9 cellular contexts compared by ENCODE assay signal in the genomic region with DNA sequence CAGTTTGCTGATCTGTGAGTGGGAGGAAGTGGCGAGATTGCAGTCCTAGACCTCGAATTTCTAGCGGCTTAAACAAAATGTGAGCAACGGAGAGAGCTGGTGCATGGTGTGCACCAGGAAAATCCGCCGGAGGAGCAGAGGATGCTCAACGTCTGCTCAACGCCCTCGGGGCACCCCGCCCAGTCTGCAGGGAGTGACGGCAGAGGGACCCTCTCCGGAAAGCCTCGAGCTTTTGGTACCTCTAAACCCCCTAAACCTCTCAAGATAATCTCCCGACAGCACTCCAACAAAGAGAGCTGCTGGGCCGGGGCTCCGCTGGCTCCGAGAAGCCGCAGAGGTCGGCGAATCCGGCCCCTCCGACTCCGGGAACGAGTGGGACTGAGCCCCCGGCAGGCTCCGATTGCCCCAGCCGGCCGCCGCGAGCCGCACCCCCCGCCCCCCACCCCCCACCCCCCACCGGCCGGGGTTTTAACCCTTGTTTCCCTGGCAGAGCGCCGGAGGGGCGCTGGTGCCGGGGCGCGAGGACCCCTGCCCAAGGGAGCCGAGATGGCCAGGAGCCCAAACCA. TPM values are rescaled to one million over a fixed set of nuclear protein-coding genes. Genes with fewer than 3 reads are reported as not detected.
A peak's percentile ranks its signal among the peaks of the same experiment; 100 is the strongest.
DNase-seq lines count a peak whose midpoint lies in the region; ATAC-seq and TF ChIP-seq lines count a peak whose summit lies in the region.
"Had no signal": no experiment of that assay in that cellular context is flagged by ENCODE, and none has a peak within 500 bp of the region (broad histone marks: within the 10 kb centered on the region; RNA-seq: fewer than 3 reads in every experiment).

No MANE protein-coding gene starts in this region.

- no peak overlapping the region for H3K4me3 ChIP-seq in Caco-2 (ENCODE audit: low read depth, low read length)
- peak overlapping the region; percentile 54 to 90 (median 67) for H3K4me3 ChIP-seq in dorsolateral prefrontal cortex

- H3K4me3 Mint-ChIP-seq in Caco-2 (ENCODE audit: unreplicated experiment) (peak overlapping the region; percentile 66), IgD-negative memory B cell (peak overlapping the region; percentile 33 to 87 (median 72)), osteocyte (ENCODE audit: unreplicated experiment) (peak overlapping the region; percentile 76)

- no peaks in the 10 kb centered on the region for H3K27me3 ChIP-seq in Caco-2 (replicated peaks; ENCODE audit: control insufficient read depth, insufficient read depth, low read length)
- peaks cover 0 to 30% (median 8%) of the 10 kb centered on the region in 45 donors for H3K27me3 ChIP-seq in dorsolateral prefrontal cortex

- peak overlapping the region in 2 of 59 donors; percentile 21 to 70 for H3K27ac ChIP-seq in dorsolateral prefrontal cortex

- DNase-seq in Caco-2: no peak
- peak in 1 of 10 donors; percentile 66 for DNase-seq in dorsolateral prefrontal cortex
- no peak for DNase-seq in osteocyte (ENCODE audit: extremely low spot score, unreplicated experiment)
- no peak for DNase-seq in H4 (ENCODE audit: low spot score)
- no peak for DNase-seq in HEK293T (ENCODE audit: extremely low spot score)

- no peaks in the 10 kb centered on the region for H3K36me3 ChIP-seq in Caco-2 (ENCODE audit: control insufficient read depth, insufficient read depth, low read length)

- H3K27me3 Mint-ChIP-seq in Caco-2 (ENCODE audit: insufficient read depth, unreplicated experiment): peaks cover 38% of the 10 kb centered on the region
- H3K27me3 Mint-ChIP-seq in IgD-negative memory B cell: peaks cover 40% of the 10 kb centered on the region
- peaks cover 79% of the 10 kb centered on the region for H3K27me3 Mint-ChIP-seq in osteocyte (ENCODE audit: unreplicated experiment)

- TF ChIP-seq CTCF in Caco-2 (IDR thresholded peaks at IDR 0.05; ENCODE audit: insufficient read depth in 1 of 2, low read depth in 1 of 2, low read length in 1 of 2, severe bottlenecking in 1 of 2, unreplicated experiment in 1 of 2): no peak
- no peak for TF ChIP-seq CTCF in dorsolateral prefrontal cortex (IDR thresholded peaks at IDR 0.05 in 54 of 56, conservative IDR thresholded peaks at IDR 0.05 in 2 of 56; ENCODE audit: low read depth in 1 of 56, partially characterized antibody in 56 of 56)
- no peak for TF ChIP-seq CTCF in osteocyte (IDR thresholded peaks at IDR 0.05)

- POLR2A ChIA-PET in Caco-2 (lab: Charles Lee): no interaction called here
- POLR2A ChIA-PET in HEK293T (lab: Yijun Ruan, JAX): interaction anchor here (1.0 kb wide), 1 partner anchor 43 kb away, joined by 3 read pairs; no protein-coding TSS in a partner anchor

- no peaks in the 10 kb centered on the region for H3K9me3 ChIP-seq in Caco-2

- H3K4me1 Mint-ChIP-seq in Caco-2 (ENCODE audit: low read depth, unreplicated experiment) (peaks cover 9% of the 10 kb centered on the region), IgD-negative memory B cell (peaks cover 9 to 11% (median 9%) of the 10 kb centered on the region in 3 donors), osteocyte (ENCODE audit: unreplicated experiment) (peaks cover 17% of the 10 kb centered on the region)

- H3K9me3 Mint-ChIP-seq in Caco-2 (ENCODE audit: unreplicated experiment) (no peaks in the 10 kb centered on the region), IgD-negative memory B cell (no peaks in the 10 kb centered on the region), osteocyte (ENCODE audit: unreplicated experiment) (no peaks in the 10 kb centered on the region)

- intact Hi-C loops in Caco-2 (cut with micrococcal nuclease; ENCODE audit: unreplicated experiment): loop anchor here (2.0 kb wide), 1 partner anchor 35 kb away; no protein-coding TSS in a partner anchor
- intact Hi-C loops in dorsolateral prefrontal cortex (cut with DNase I): loop anchor here in 1 of 2 donors (5.0 kb wide), 1 partner anchor 40 kb away; a partner anchor contains a TSS

- no TSS peak for BruUV-seq in Caco-2 (replicated peaks; lab: Mats Ljungman, UMichigan)

- CTCF ChIA-PET in Caco-2 (lab: Charles Lee): interaction anchor here (0.6 kb wide), 1 partner anchor 37 kb away, joined by 3 read pairs; no protein-coding TSS in a partner anchor
- CTCF ChIA-PET in HEK293T (lab: Yijun Ruan, JAX): interaction anchor here (0.8 kb wide), 1 partner anchor 867 kb away, joined by 4 read pairs; no protein-coding TSS in a partner anchor

- H3K36me3 Mint-ChIP-seq in Caco-2 (ENCODE audit: insufficient read depth, unreplicated experiment) (no peaks in the 10 kb centered on the region), IgD-negative memory B cell (no peaks in the 10 kb centered on the region), osteocyte (ENCODE audit: unreplicated experiment) (no peaks in the 10 kb centered on the region)

- H3K4me1 ChIP-seq in Caco-2: no peaks in the 10 kb centered on the region

- no peak overlapping the region for H3K27ac Mint-ChIP-seq in Caco-2 (ENCODE audit: unreplicated experiment)
- no peak overlapping the region for H3K27ac Mint-ChIP-seq in IgD-negative memory B cell
- H3K27ac Mint-ChIP-seq in osteocyte (ENCODE audit: unreplicated experiment): no peak overlapping the region

- no peak for ATAC-seq in HG03139 (IDR thresholded peaks at IDR 0.05; ENCODE audit: unreplicated experiment)
- no peak for ATAC-seq in HG03097 (IDR thresholded peaks at IDR 0.05; ENCODE audit: low FRiP score, unreplicated experiment)

TF ChIP-seq in HEK293T, 16 proteins besides CTCF, POLR2A, EP300 and RAD21:
- TF ChIP-seq FOXM1 (IDR thresholded peaks at IDR 0.05; ENCODE audit: borderline replicate concordance) (no peak), SUZ12 (IDR thresholded peaks at IDR 0.05) (no peak), TARDBP (IDR thresholded peaks at IDR 0.05) (no peak), ARNT (IDR thresholded peaks at IDR 0.05) (no peak), FOXK2 (IDR thresholded peaks at IDR 0.05) (no peak), ELF4 (IDR thresholded peaks at IDR 0.05) (no peak), ZNF384 (IDR thresholded peaks at IDR 0.05) (no peak), FOXA1 (IDR thresholded peaks at IDR 0.05) (no peak), BHLHE40 (IDR thresholded peaks at IDR 0.05; ENCODE audit: borderline replicate concordance) (no peak), L3MBTL2 (conservative IDR thresholded peaks at IDR 0.05) (no peak), HDGF (IDR thresholded peaks at IDR 0.05; ENCODE audit: borderline replicate concordance) (no peak), SP1 (IDR thresholded peaks at IDR 0.05) (no peak)
- TF ChIP-seq, protein P1, sequence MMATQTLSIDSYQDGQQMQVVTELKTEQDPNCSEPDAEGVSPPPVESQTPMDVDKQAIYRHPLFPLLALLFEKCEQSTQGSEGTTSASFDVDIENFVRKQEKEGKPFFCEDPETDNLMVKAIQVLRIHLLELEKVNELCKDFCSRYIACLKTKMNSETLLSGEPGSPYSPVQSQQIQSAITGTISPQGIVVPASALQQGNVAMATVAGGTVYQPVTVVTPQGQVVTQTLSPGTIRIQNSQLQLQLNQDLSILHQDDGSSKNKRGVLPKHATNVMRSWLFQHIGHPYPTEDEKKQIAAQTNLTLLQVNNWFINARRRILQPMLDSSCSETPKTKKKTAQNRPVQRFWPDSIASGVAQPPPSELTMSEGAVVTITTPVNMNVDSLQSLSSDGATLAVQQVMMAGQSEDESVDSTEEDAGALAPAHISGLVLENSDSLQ (IDR thresholded peaks at IDR 0.05): no peak

RNA-seq across cellular contexts. Expression of a gene that starts 1.7 kb away (rescaled TPM):
- total RNA-seq in Caco-2 (2022) (0.58 and 0.66 TPM in 2 replicates), dorsolateral prefrontal cortex (10 to 100 TPM in 100 of 120 experiments, 1 to 10 TPM in 20; 5.2 to 25.2 (median 13.4) TPM), osteocyte (0.26 TPM in 1 of 2 replicates, not detected in the other)
- 0.41 TPM for polyA plus RNA-seq in IgD-negative memory B cell
- 0.02 TPM in 1 of 2 replicates, not detected in the other for total RNA-seq in H4 (2014; rRNA removed; shearing (Covaris generic))
- total RNA-seq: dermis microvascular lymphatic vessel endothelial cell had no signal

RNA-seq across cellular contexts. Expression of a gene that starts 41.5 kb away (rescaled TPM):
- 25.3 and 25.6 TPM in 2 replicates for total RNA-seq in Caco-2 (2022)
- polyA plus RNA-seq in IgD-negative memory B cell: 30.2 TPM
- 10 to 100 TPM; 25.1 to 58.9 (median 43.1) TPM for total RNA-seq in dorsolateral prefrontal cortex
- total RNA-seq in osteocyte: 24.7 and 28.3 TPM in 2 replicates
- total RNA-seq in H4 (2014; rRNA removed; shearing (Covaris generic)): 21.1 and 21.3 TPM in 2 replicates
